In the genomic region with DNA sequence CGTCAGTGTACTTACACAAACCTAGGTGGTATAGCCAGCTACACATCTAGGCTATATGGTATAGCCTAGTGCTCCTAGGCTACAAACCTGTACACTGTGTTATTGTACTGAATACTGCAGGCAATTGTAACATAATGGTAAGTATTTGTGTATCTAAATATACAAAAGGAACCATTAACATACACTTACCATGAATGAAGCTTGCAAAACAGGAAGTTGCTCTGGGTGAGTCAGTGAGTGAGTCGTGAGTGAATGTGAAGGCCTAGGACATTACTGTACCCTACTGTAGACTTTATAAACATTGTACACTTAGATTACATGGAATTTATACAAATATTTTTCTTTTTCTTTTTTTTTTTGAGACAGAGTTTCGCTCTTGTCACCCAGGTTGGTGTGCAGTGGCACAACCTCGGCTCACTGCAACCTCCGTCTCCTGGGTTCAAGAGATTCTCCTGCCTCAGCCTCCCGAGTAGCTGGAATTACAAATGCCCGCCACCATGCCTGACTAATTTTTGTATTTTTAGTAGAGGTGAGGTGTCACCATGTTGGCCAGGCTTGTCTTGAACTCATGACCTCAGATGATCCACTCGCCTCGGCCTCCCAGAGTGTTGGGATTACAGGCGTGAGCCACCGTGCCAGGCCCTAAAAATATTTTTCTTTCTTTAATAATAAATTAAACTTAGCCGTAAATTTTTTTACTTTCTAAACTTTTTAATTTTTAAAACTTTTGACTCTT, we compare ENCODE assay signal across 10 cellular contexts. TPM values are rescaled to one million over a fixed set of nuclear protein-coding genes. Genes with fewer than 3 reads are reported as not detected.
DNase-seq lines count a peak whose midpoint lies in the region; ATAC-seq and TF ChIP-seq lines count a peak whose summit lies in the region.
"Had no signal": no experiment of that assay in that cellular context is flagged by ENCODE, and none has a peak within 500 bp of the region (broad histone marks: within the 10 kb centered on the region; RNA-seq: fewer than 3 reads in every experiment).

No MANE protein-coding gene starts in this region.

- no peaks in the 10 kb centered on the region for H3K27me3 ChIP-seq in left lung

- peak overlapping the region; percentile 0 for H3K27ac Mint-ChIP-seq in Calu3 (ENCODE audit: unreplicated experiment)
- no peak overlapping the region for H3K27ac Mint-ChIP-seq in activated T-helper 17 cell treated with anti-CD3 and anti-CD28 coated beads, Interleukin-2, amount 50 U/mL, for 72 hours
- H3K27ac Mint-ChIP-seq in activated naive CD4-positive, alpha-beta T cell treated with anti-CD3 and anti-CD28 coated beads, Interleukin-2, amount 50 U/mL, for 72 hours, result no peak overlapping the region
- H3K27ac Mint-ChIP-seq: activated B cell treated with CpG ODN at 0.5 μM for 24 hours had no signal

- CTCF ChIA-PET in Calu3 (lab: Charles Lee), result interaction anchor here (0.6 to 1.2 kb wide), 4 partner anchors 10 to 227 kb away, joined by 3 to 4 read pairs (median 4); no protein-coding TSS in a partner anchor

- no peaks in the 10 kb centered on the region for H3K36me3 Mint-ChIP-seq in Calu3 (ENCODE audit: insufficient read depth, unreplicated experiment)
- H3K36me3 Mint-ChIP-seq in activated T-helper 17 cell treated with anti-CD3 and anti-CD28 coated beads, Interleukin-2, amount 50 U/mL, for 72 hours (ENCODE audit: low read depth), result no peaks in the 10 kb centered on the region
- no peaks in the 10 kb centered on the region for H3K36me3 Mint-ChIP-seq in activated naive CD4-positive, alpha-beta T cell treated with anti-CD3 and anti-CD28 coated beads, Interleukin-2, amount 50 U/mL, for 72 hours

- H3K9me3 ChIP-seq in left lung, result no peaks in the 10 kb centered on the region

- H3K27ac ChIP-seq in left lung, result peak overlapping the region in 1 of 2 donors; percentile 49

- H3K4me3 ChIP-seq in left lung, result no peak overlapping the region

- TF ChIP-seq CTCF in Calu3 (IDR thresholded peaks at IDR 0.05; ENCODE audit: unreplicated experiment) (no peak), left lung (IDR thresholded peaks at IDR 0.05) (no peak)

- H3K4me1 ChIP-seq in left lung, result peaks cover 0 to 14% of the 10 kb centered on the region in 2 donors

- DNase-seq in Calu3 (peak; percentile 42), MV-4-11 (lab: John Stamatoyannopoulos, UW) (peak; percentile 92), left lung (no peak), epidermal melanocyte (ENCODE audit: insufficient read length, low spot score) (no peak), NCI-H1930 (lab: John Stamatoyannopoulos, UW) (no peak)
- DNase-seq in activated naive CD4-positive, alpha-beta T cell treated with anti-CD3 and anti-CD28 coated beads, Interleukin-2, amount 50 U/mL, for 72 hours (ENCODE audit: low spot score in 2 of 2), result no peak
- DNase-seq: activated B cell treated with CpG ODN at 0.5 μM for 24 hours, NCI-H2171 treated with DMSO at 0.1 percent for 48 hours had no signal

- intact Hi-C loops in Calu3 (cut with micrococcal nuclease; ENCODE audit: unreplicated experiment), result no loop called here
- intact Hi-C loops in left lung (cut with DNase I), result no loop called here

- H3K4me3 Mint-ChIP-seq in Calu3 (ENCODE audit: low read depth, unreplicated experiment), result no peak overlapping the region
- no peak overlapping the region for H3K4me3 Mint-ChIP-seq in activated T-helper 17 cell treated with anti-CD3 and anti-CD28 coated beads, Interleukin-2, amount 50 U/mL, for 72 hours
- H3K4me3 Mint-ChIP-seq: activated B cell treated with CpG ODN at 0.5 μM for 24 hours had no signal

- no peaks in the 10 kb centered on the region for H3K27me3 Mint-ChIP-seq in Calu3 (ENCODE audit: unreplicated experiment)
- peaks cover 11% of the 10 kb centered on the region for H3K27me3 Mint-ChIP-seq in activated T-helper 17 cell treated with anti-CD3 and anti-CD28 coated beads, Interleukin-2, amount 50 U/mL, for 72 hours

- BruUV-seq in Calu3 (replicated peaks; lab: Mats Ljungman, UMichigan), result no TSS peak

- H3K36me3 ChIP-seq in left lung, result no peaks in the 10 kb centered on the region

- ATAC-seq in activated T-helper 17 cell treated with anti-CD3 and anti-CD28 coated beads, Interleukin-2, amount 50 U/mL, for 72 hours (replicated peaks), result peak; percentile 38
- ATAC-seq in left lung, result peak; percentile 44
- no peak for ATAC-seq in activated naive CD4-positive, alpha-beta T cell treated with anti-CD3 and anti-CD28 coated beads, Interleukin-2, amount 50 U/mL, for 72 hours
- no peak for ATAC-seq in HG03432 (IDR thresholded peaks at IDR 0.05; ENCODE audit: unreplicated experiment)

- H3K9me3 Mint-ChIP-seq in Calu3 (ENCODE audit: low read depth, unreplicated experiment), result peaks cover 10% of the 10 kb centered on the region
- H3K9me3 Mint-ChIP-seq in activated T-helper 17 cell treated with anti-CD3 and anti-CD28 coated beads, Interleukin-2, amount 50 U/mL, for 72 hours, result no peaks in the 10 kb centered on the region
- H3K9me3 Mint-ChIP-seq in activated naive CD4-positive, alpha-beta T cell treated with anti-CD3 and anti-CD28 coated beads, Interleukin-2, amount 50 U/mL, for 72 hours, result no peaks in the 10 kb centered on the region
- H3K9me3 Mint-ChIP-seq: activated B cell treated with CpG ODN at 0.5 μM for 24 hours had no signal

- peaks cover 45% of the 10 kb centered on the region for H3K4me1 Mint-ChIP-seq in Calu3 (ENCODE audit: low read depth, unreplicated experiment)
- H3K4me1 Mint-ChIP-seq in activated T-helper 17 cell treated with anti-CD3 and anti-CD28 coated beads, Interleukin-2, amount 50 U/mL, for 72 hours, result no peaks in the 10 kb centered on the region
- H3K4me1 Mint-ChIP-seq: activated B cell treated with CpG ODN at 0.5 μM for 24 hours had no signal

RNA-seq across cellular contexts. Expression of a gene that starts 15.4 kb away (rescaled TPM):
- not detected in 2 replicates for total RNA-seq in Calu3 (2022)
- not detected for total RNA-seq in activated T-helper 17 cell treated with anti-CD3 and anti-CD28 coated beads, Interleukin-2, amount 50 U/mL, for 72 hours
- 1 to 10 TPM; 2.6 TPM for total RNA-seq in left lung
- total RNA-seq in activated naive CD4-positive, alpha-beta T cell treated with anti-CD3 and anti-CD28 coated beads, Interleukin-2, amount 50 U/mL, for 72 hours, result not detected
- total RNA-seq: activated B cell treated with CpG ODN at 0.5 μM for 24 hours had no signal

RNA-seq across cellular contexts. Expression of a gene that starts 28.0 kb away (rescaled TPM):
- total RNA-seq in Calu3 (2022) (not detected in 2 replicates), left lung (under 1 TPM; 0.35 to 0.47 TPM)
- total RNA-seq in activated T-helper 17 cell treated with anti-CD3 and anti-CD28 coated beads, Interleukin-2, amount 50 U/mL, for 72 hours, result not detected
- total RNA-seq in activated naive CD4-positive, alpha-beta T cell treated with anti-CD3 and anti-CD28 coated beads, Interleukin-2, amount 50 U/mL, for 72 hours, result not detected
- total RNA-seq: activated B cell treated with CpG ODN at 0.5 μM for 24 hours had no signal

Comparison
In these comparisons a context has a peak if more than half of its experiments do, and no peak if none do; other contexts are left out.
1. DNase-seq: peak in Calu3 (single experiment) and MV-4-11 (single experiment); none in left lung (0 of 2), activated naive CD4-positive, alpha-beta T cell treated with anti-CD3 and anti-CD28 coated beads, Interleukin-2, amount 50 U/mL, for 72 hours (0 of 2), epidermal melanocyte (single experiment) and NCI-H1930 (0 of 2).
2. ATAC-seq: peak in activated T-helper 17 cell treated with anti-CD3 and anti-CD28 coated beads, Interleukin-2, amount 50 U/mL, for 72 hours (single experiment) and left lung (single experiment); none in activated naive CD4-positive, alpha-beta T cell treated with anti-CD3 and anti-CD28 coated beads, Interleukin-2, amount 50 U/mL, for 72 hours (0 of 2) and HG03432 (single experiment).